10 cellular contexts compared by ENCODE assay signal in the genomic region with DNA sequence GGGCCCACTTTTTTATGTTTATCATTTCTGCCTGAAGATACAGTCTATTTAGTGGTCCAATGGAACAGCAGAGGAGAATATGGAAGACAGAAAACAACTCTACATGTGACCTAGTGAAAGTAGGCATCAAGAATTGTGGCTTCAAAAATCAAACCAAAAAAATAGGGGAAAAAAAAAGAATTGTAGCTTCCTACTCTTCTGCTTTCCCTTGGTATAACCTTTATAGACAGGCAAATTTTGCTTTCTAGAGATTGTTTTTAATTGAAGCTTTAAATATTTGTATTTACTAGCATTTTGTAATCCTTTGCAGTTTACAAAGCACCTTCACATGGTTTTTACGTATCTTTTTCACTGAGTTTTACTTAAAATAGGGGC. TPM values are rescaled to one million over a fixed set of nuclear protein-coding genes. Genes with fewer than 3 reads are reported as not detected.
DNase-seq lines count a peak whose midpoint lies in the region; ATAC-seq and TF ChIP-seq lines count a peak whose summit lies in the region.
"Had no signal": no experiment of that assay in that cellular context is flagged by ENCODE, and none has a peak within 500 bp of the region (broad histone marks: within the 10 kb centered on the region; RNA-seq: fewer than 3 reads in every experiment).

No MANE protein-coding gene starts in this region.

- DNase-seq in CD14-positive monocyte (ENCODE audit: low spot score), result no peak
- no peak for DNase-seq in activated naive CD8-positive, alpha-beta T cell treated with anti-CD3 and anti-CD28 coated beads for 36 hours
- no peak for DNase-seq in DMS 273 treated with DMSO at 0.1 percent for 48 hours (lab: John Stamatoyannopoulos, UW)
- DNase-seq in SK-N-DZ (ENCODE audit: low spot score), result no peak
- DNase-seq in H7, result no peak
- DNase-seq: aorta had no signal

- peaks cover 3 to 5% of the 10 kb centered on the region in 2 donors for H3K36me3 Mint-ChIP-seq in CD14-positive monocyte
- H3K36me3 Mint-ChIP-seq in activated naive CD8-positive, alpha-beta T cell treated with anti-CD3 and anti-CD28 coated beads for 36 hours, result peaks cover 6% of the 10 kb centered on the region

- TF ChIP-seq CTCF in CD14-positive monocyte (IDR thresholded peaks at IDR 0.05) (no peak), KMS-11 (conservative IDR thresholded peaks at IDR 0.05; ENCODE audit: low read depth, low read length) (no peak), neutrophil (IDR thresholded peaks at IDR 0.05) (no peak)

- H3K4me3 Mint-ChIP-seq in CD14-positive monocyte, result peak overlapping the region in 1 of 2 donors; percentile 71
- peak overlapping the region; percentile 65 for H3K4me3 Mint-ChIP-seq in activated naive CD8-positive, alpha-beta T cell treated with anti-CD3 and anti-CD28 coated beads for 36 hours

- H3K36me3 ChIP-seq in KMS-11 (ENCODE audit: insufficient read depth), result no peaks in the 10 kb centered on the region
- no peaks in the 10 kb centered on the region for H3K36me3 ChIP-seq in neutrophil
- peaks cover 2% of the 10 kb centered on the region; the same call in 1 of the 2 replicates for H3K36me3 ChIP-seq in H7 (replicated peaks; ENCODE audit: control insufficient read depth, insufficient read depth, low read length)

- peaks cover 3% of the 10 kb centered on the region; the same call in 1 of the 2 replicates for H3K79me2 ChIP-seq in KMS-11 (ENCODE audit: insufficient read depth, low read depth)

- no peaks in the 10 kb centered on the region for H4K20me1 ChIP-seq in KMS-11 (ENCODE audit: insufficient read depth)

- peaks cover 0 to 2% (median 0%) of the 10 kb centered on the region in 7 donors for H3K9me3 Mint-ChIP-seq in CD14-positive monocyte
- no peaks in the 10 kb centered on the region for H3K9me3 Mint-ChIP-seq in activated naive CD8-positive, alpha-beta T cell treated with anti-CD3 and anti-CD28 coated beads for 36 hours

- H3K27me3 ChIP-seq in KMS-11 (ENCODE audit: insufficient read depth, low read depth) (no peaks in the 10 kb centered on the region), neutrophil (no peaks in the 10 kb centered on the region), H7 (ENCODE audit: control insufficient read depth, insufficient read depth, low read length) (no peaks in the 10 kb centered on the region)

- peak overlapping the region; percentile 67 for H3K4me2 ChIP-seq in KMS-11

- no peaks in the 10 kb centered on the region for H3K27me3 Mint-ChIP-seq in CD14-positive monocyte (ENCODE audit: low read depth in 3 of 3)
- no peaks in the 10 kb centered on the region for H3K27me3 Mint-ChIP-seq in activated naive CD8-positive, alpha-beta T cell treated with anti-CD3 and anti-CD28 coated beads for 36 hours

- H3K4me3 ChIP-seq in KMS-11 (IDR thresholded peaks at IDR 0.05; ENCODE audit: insufficient read depth, low read depth, low read length), result peak overlapping the region; percentile 74
- H3K4me3 ChIP-seq in neutrophil (ENCODE audit: low read depth in 1 of 2, low read length in 1 of 2), result peak overlapping the region; percentile 48 to 50
- no peak overlapping the region for H3K4me3 ChIP-seq in H7 (ENCODE audit: insufficient read depth, low read depth, low read length)

- H3K9me3 ChIP-seq in neutrophil, result no peaks in the 10 kb centered on the region

- H3K4me1 Mint-ChIP-seq in CD14-positive monocyte, result peaks cover 68% of the 10 kb centered on the region
- peaks cover 40% of the 10 kb centered on the region for H3K4me1 Mint-ChIP-seq in activated naive CD8-positive, alpha-beta T cell treated with anti-CD3 and anti-CD28 coated beads for 36 hours

- peak overlapping the region; percentile 40; the same call in 1 of the 2 replicates for H3K9ac ChIP-seq in KMS-11

- H3K27ac ChIP-seq in KMS-11 (peak overlapping the region; percentile 74), neutrophil (peak overlapping the region; percentile 85)

- H2AFZ ChIP-seq in KMS-11 (ENCODE audit: low read depth), result no peak overlapping the region

- intact Hi-C loops in CD14-positive monocyte (cut with micrococcal nuclease), result loop anchor here in 1 of 2 donors (2.0 kb wide), 1 partner anchor 15 kb away; a partner anchor contains a TSS

- ATAC-seq in GM18517 (IDR thresholded peaks at IDR 0.05; ENCODE audit: unreplicated experiment), result no peak

- H3K27ac Mint-ChIP-seq in CD14-positive monocyte, result peak overlapping the region; percentile 73 to 90 (median 84)
- peak overlapping the region; percentile 87 for H3K27ac Mint-ChIP-seq in activated naive CD8-positive, alpha-beta T cell treated with anti-CD3 and anti-CD28 coated beads for 36 hours

- H3K4me1 ChIP-seq in KMS-11 (ENCODE audit: low read depth, poor library complexity, severe bottlenecking), result peaks cover 64% of the 10 kb centered on the region
- peaks cover 77 to 78% of the 10 kb centered on the region in 2 experiments for H3K4me1 ChIP-seq in neutrophil (ENCODE audit: control insufficient read depth in 1 of 2, insufficient read depth in 1 of 2, low read depth in 1 of 2, low read length in 1 of 2)

RNA-seq across cellular contexts. Expression of a gene that starts 14.3 kb away (rescaled TPM):
- 1 to 10 TPM; 2.3 to 2.5 TPM for polyA plus RNA-seq in CD14-positive monocyte
- 10 to 100 TPM; 16.3 to 17.3 TPM for total RNA-seq in activated naive CD8-positive, alpha-beta T cell treated with anti-CD3 and anti-CD28 coated beads for 36 hours
- 6.1 and 6.8 TPM in 2 replicates for polyA plus RNA-seq in SK-N-DZ (2014; cell fraction: cytosol; rRNA removed)
- polyA plus RNA-seq in SK-N-DZ (2014; cell fraction: nucleus; rRNA removed), result 3.1 and 4.6 TPM in 2 replicates
- 5.9 and 6.0 TPM in 2 replicates for total RNA-seq in H7 (2014; rRNA removed; shearing (Covaris generic))

RNA-seq across cellular contexts. Expression of a gene that starts 32.9 kb away (rescaled TPM):
- not detected for polyA plus RNA-seq in CD14-positive monocyte
- total RNA-seq in activated naive CD8-positive, alpha-beta T cell treated with anti-CD3 and anti-CD28 coated beads for 36 hours, result not detected
- 0.14 and 1.4 TPM in 2 replicates for polyA plus RNA-seq in SK-N-DZ (2014; cell fraction: cytosol; rRNA removed)
- polyA plus RNA-seq in SK-N-DZ (2014; cell fraction: nucleus; rRNA removed), result 0.05 and 0.58 TPM in 2 replicates
- 1.00 and 2.7 TPM in 2 replicates for total RNA-seq in H7 (2014; rRNA removed; shearing (Covaris generic))
- total RNA-seq: mononuclear cell had no signal

RNA-seq across cellular contexts. Expression of a gene that starts 42.8 kb away (rescaled TPM):
- not detected for polyA plus RNA-seq in CD14-positive monocyte
- not detected for total RNA-seq in activated naive CD8-positive, alpha-beta T cell treated with anti-CD3 and anti-CD28 coated beads for 36 hours
- polyA plus RNA-seq in SK-N-DZ (2014; cell fraction: cytosol; rRNA removed), result 0.44 and 1.2 TPM in 2 replicates
- 3.0 TPM in 1 of 2 replicates, not detected in the other for polyA plus RNA-seq in SK-N-DZ (2014; cell fraction: nucleus; rRNA removed)
- not detected in 2 replicates for total RNA-seq in H7 (2014; rRNA removed; shearing (Covaris generic))
- total RNA-seq: aorta, mononuclear cell had no signal
- polyA plus RNA-seq: aorta had no signal

RNA-seq across cellular contexts. Expression of a gene that starts 43.8 kb away (rescaled TPM):
- 10 to 100 TPM; 27.8 to 36.5 TPM for polyA plus RNA-seq in CD14-positive monocyte
- 10 to 100 TPM; 90.8 to 93.3 TPM for total RNA-seq in activated naive CD8-positive, alpha-beta T cell treated with anti-CD3 and anti-CD28 coated beads for 36 hours
- 22.5 and 33.3 TPM in 2 replicates for polyA plus RNA-seq in SK-N-DZ (2014; cell fraction: cytosol; rRNA removed)
- 11.2 and 29.0 TPM in 2 replicates for polyA plus RNA-seq in SK-N-DZ (2014; cell fraction: nucleus; rRNA removed)
- 32.8 and 59.0 TPM in 2 replicates for total RNA-seq in H7 (2014; rRNA removed; shearing (Covaris generic))

RNA-seq across cellular contexts. Expression of a gene that starts 45.7 kb away (rescaled TPM):
- under 1 TPM; 0.50 to 0.59 TPM for polyA plus RNA-seq in CD14-positive monocyte
- total RNA-seq in activated naive CD8-positive, alpha-beta T cell treated with anti-CD3 and anti-CD28 coated beads for 36 hours, result not detected
- not detected in 2 replicates for polyA plus RNA-seq in SK-N-DZ (2014; cell fraction: cytosol; rRNA removed)
- polyA plus RNA-seq in SK-N-DZ (2014; cell fraction: nucleus; rRNA removed), result not detected in 2 replicates
- 0.22 TPM in 1 of 2 replicates, not detected in the other for total RNA-seq in H7 (2014; rRNA removed; shearing (Covaris generic))
- total RNA-seq: aorta, mononuclear cell had no signal
